Comparison of ENCODE assay signal across 24 cellular contexts in the genomic region with DNA sequence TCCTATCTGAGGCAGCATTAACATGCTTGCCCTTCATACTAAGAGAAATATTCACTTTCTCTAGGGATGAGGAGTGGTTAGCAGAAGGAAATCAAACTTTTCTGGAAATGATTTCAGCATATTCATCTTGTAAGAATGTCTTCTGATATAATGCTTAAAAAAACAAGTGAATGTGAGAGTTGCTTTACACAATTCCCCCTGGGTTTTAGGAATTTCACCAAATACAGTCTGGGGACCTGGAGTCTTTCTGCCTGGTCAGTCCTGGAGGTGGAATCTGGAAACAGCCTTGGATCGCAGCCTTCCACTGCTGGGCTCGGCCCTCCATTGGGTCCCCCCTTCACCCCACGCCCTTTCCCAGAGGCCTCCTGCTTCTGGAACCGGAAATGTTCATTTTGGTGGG.
DNase-seq lines count a peak whose midpoint lies in the region; ATAC-seq and TF ChIP-seq lines count a peak whose summit lies in the region.
"Had no signal": no experiment of that assay in that cellular context is flagged by ENCODE, and none has a peak within 500 bp of the region (broad histone marks: within the 10 kb centered on the region; RNA-seq: fewer than 3 reads in every experiment).

No MANE protein-coding gene starts in this region.

- no peaks in the 10 kb centered on the region for H3K27me3 ChIP-seq in body of pancreas
- H3K27me3 ChIP-seq in heart left ventricle: peaks cover 0 to 25% (median 0%) of the 10 kb centered on the region in 9 donors
- H3K27me3 ChIP-seq in MG63: no peaks in the 10 kb centered on the region
- no peaks in the 10 kb centered on the region for H3K27me3 ChIP-seq in CD4-positive, alpha-beta T cell (ENCODE audit: control insufficient read depth, insufficient read depth, low read length)

- peak; percentile 28 for DNase-seq in AG08395 (ENCODE audit: low spot score)
- no peak for DNase-seq in body of pancreas
- DNase-seq in heart left ventricle: peak in 4 of 5 donors; percentile 46 to 82 (median 58)
- DNase-seq in osteocyte (ENCODE audit: extremely low spot score, unreplicated experiment): no peak
- DNase-seq in occipital lobe (lab: John Stamatoyannopoulos, UW): no peak
- no peak for DNase-seq in MG63
- DNase-seq in stimulated activated naive CD8-positive, alpha-beta T cell treated with anti-CD3 and anti-CD28 coated beads, Interleukin-15, Interleukin-2, amounts not matched to agents 100 U/mL and 50 U/mL, for 24 hours: no peak
- no peak for DNase-seq in CD4-positive, alpha-beta T cell
- DNase-seq: activated CD4-positive, alpha-beta T cell treated with anti-CD3 and anti-CD28 coated beads, Interleukin-2, amount 10 ng/mL, durations not matched to agents 24 days and 14 days; CD4-positive, CD25-positive, alpha-beta regulatory T cell; foreskin keratinocyte; GF-D8; KBM-7; MV-4-11; NCI-H187; NCI-H226; SJCRH30; stimulated activated CD4-positive, alpha-beta T cell treated with anti-CD3 and anti-CD28 coated beads, Interleukin-12 subunit alpha, Interleukin-12 subunit beta, amount 100 ng/mL, for 4 hours; substantia nigra had no signal

- H3K4me3 ChIP-seq in body of pancreas (no peak overlapping the region), heart left ventricle (no peak overlapping the region), MG63 (no peak overlapping the region)
- H3K4me3 ChIP-seq: GM12878, SJCRH30 had no signal

- peaks cover 61% of the 10 kb centered on the region for H3K4me1 Mint-ChIP-seq in osteocyte (ENCODE audit: unreplicated experiment)
- no peaks in the 10 kb centered on the region for H3K4me1 Mint-ChIP-seq in CD4-positive, alpha-beta T cell (ENCODE audit: low read depth)
- H3K4me1 Mint-ChIP-seq: CD4-positive, CD25-positive, alpha-beta regulatory T cell had no signal

- no peaks in the 10 kb centered on the region for H3K36me3 Mint-ChIP-seq in osteocyte (ENCODE audit: unreplicated experiment)
- no peaks in the 10 kb centered on the region for H3K36me3 Mint-ChIP-seq in CD4-positive, alpha-beta T cell (ENCODE audit: low read depth)
- H3K36me3 Mint-ChIP-seq: activated naive CD8-positive, alpha-beta T cell; CD4-positive, CD25-positive, alpha-beta regulatory T cell; mesothelial cell of epicardium; natural killer cell treated with Interleukin-12 subunit alpha and Interleukin-12 subunit beta and Interleukin-15 and Interleukin-18, amount 100 ng/mL, for 72 hours had no signal

- H3K27me3 Mint-ChIP-seq in osteocyte (ENCODE audit: unreplicated experiment): no peaks in the 10 kb centered on the region
- H3K27me3 Mint-ChIP-seq in CD4-positive, alpha-beta T cell: peaks cover 5% of the 10 kb centered on the region
- H3K27me3 Mint-ChIP-seq: activated CD4-positive, alpha-beta T cell treated with anti-CD3 and anti-CD28 coated beads, Interleukin-2, amount 10 ng/mL, durations not matched to agents 24 days and 14 days; activated naive CD8-positive, alpha-beta T cell; CD4-positive, CD25-positive, alpha-beta regulatory T cell; dendritic cell treated with granulocyte-macrophage colony-stimulating factor and Interleukin-4, amounts not matched to agents 40 ng/mL and 50 ng/mL, for 4 days had no signal

- H3K27ac Mint-ChIP-seq in osteocyte (ENCODE audit: unreplicated experiment): peak overlapping the region; percentile 85
- no peak overlapping the region for H3K27ac Mint-ChIP-seq in CD4-positive, alpha-beta T cell
- H3K27ac Mint-ChIP-seq: activated CD4-positive, alpha-beta T cell treated with anti-CD3 and anti-CD28 coated beads, Interleukin-2, amount 10 ng/mL, durations not matched to agents 24 days and 14 days; activated naive CD8-positive, alpha-beta T cell; CD4-positive, CD25-positive, alpha-beta regulatory T cell; dendritic cell treated with granulocyte-macrophage colony-stimulating factor and Interleukin-4, amounts not matched to agents 40 ng/mL and 50 ng/mL, for 4 days; mesothelial cell of epicardium; natural killer cell treated with Interleukin-12 subunit alpha and Interleukin-12 subunit beta and Interleukin-15 and Interleukin-18, amount 100 ng/mL, for 72 hours had no signal

- CTCF ChIA-PET in CD4-positive, alpha-beta T cell (lab: Charles Lee): no interaction called here

- H3K9me3 ChIP-seq in body of pancreas (no peaks in the 10 kb centered on the region), heart left ventricle (no peaks in the 10 kb centered on the region), MG63 (no peaks in the 10 kb centered on the region)
- no peaks in the 10 kb centered on the region for H3K9me3 ChIP-seq in CD4-positive, alpha-beta T cell (ENCODE audit: control insufficient read depth, low read length)
- H3K9me3 ChIP-seq: SJCRH30 had no signal

- intact Hi-C loops in body of pancreas (cut with DNase I) (no loop called here), heart left ventricle (cut with DNase I) (no loop called here)
- intact Hi-C loops in CD4-positive, alpha-beta T cell (cut with DNase I, micrococcal nuclease): no loop called here

- no peak for TF ChIP-seq POLR2A in body of pancreas (IDR thresholded peaks at IDR 0.05)
- TF ChIP-seq POLR2A in heart left ventricle (IDR thresholded peaks at IDR 0.05): no peak

- TF ChIP-seq CTCF in body of pancreas (IDR thresholded peaks at IDR 0.05) (no peak), heart left ventricle (IDR thresholded peaks at IDR 0.05) (no peak), osteocyte (IDR thresholded peaks at IDR 0.05) (no peak)
- TF ChIP-seq CTCF in CD4-positive, alpha-beta T cell (IDR thresholded peaks at IDR 0.05): no peak

- H3K9me3 Mint-ChIP-seq in osteocyte (ENCODE audit: unreplicated experiment): no peaks in the 10 kb centered on the region
- H3K9me3 Mint-ChIP-seq in CD4-positive, alpha-beta T cell: no peaks in the 10 kb centered on the region
- H3K9me3 Mint-ChIP-seq: activated CD4-positive, alpha-beta T cell treated with anti-CD3 and anti-CD28 coated beads, Interleukin-2, amount 10 ng/mL, durations not matched to agents 24 days and 14 days; CD4-positive, CD25-positive, alpha-beta regulatory T cell; dendritic cell treated with granulocyte-macrophage colony-stimulating factor and Interleukin-4, amounts not matched to agents 40 ng/mL and 50 ng/mL, for 4 days; mesothelial cell of epicardium; natural killer cell treated with Interleukin-12 subunit alpha and Interleukin-12 subunit beta and Interleukin-15 and Interleukin-18, amount 100 ng/mL, for 72 hours had no signal

- no peak overlapping the region for H3K4me3 Mint-ChIP-seq in osteocyte (ENCODE audit: unreplicated experiment)
- no peak overlapping the region for H3K4me3 Mint-ChIP-seq in CD4-positive, alpha-beta T cell
- H3K4me3 Mint-ChIP-seq: activated CD4-positive, alpha-beta T cell treated with anti-CD3 and anti-CD28 coated beads, Interleukin-2, amount 10 ng/mL, durations not matched to agents 24 days and 14 days; activated naive CD8-positive, alpha-beta T cell; CD4-positive, CD25-positive, alpha-beta regulatory T cell; dendritic cell treated with granulocyte-macrophage colony-stimulating factor and Interleukin-4, amounts not matched to agents 40 ng/mL and 50 ng/mL, for 4 days; mesothelial cell of epicardium; natural killer cell treated with Interleukin-12 subunit alpha and Interleukin-12 subunit beta and Interleukin-15 and Interleukin-18, amount 100 ng/mL, for 72 hours had no signal

- 67 to 75% methylated on average over 4 of the region's 4 CpGs for WGBS in body of pancreas, 2 donors
- 45 to 60% (median 52%) methylated on average over 4 of the region's 4 CpGs for WGBS in heart left ventricle, 4 donors

- no peaks in the 10 kb centered on the region for H3K4me1 ChIP-seq in body of pancreas
- H3K4me1 ChIP-seq in heart left ventricle: peaks cover 0 to 22% (median 1%) of the 10 kb centered on the region in 12 donors
- H3K4me1 ChIP-seq: foreskin keratinocyte, SJCRH30 had no signal

- H3K27ac ChIP-seq in body of pancreas (no peak overlapping the region), heart left ventricle (peak overlapping the region in 7 of 12 donors; percentile 24 to 86 (median 61))
- H3K27ac ChIP-seq in CD4-positive, alpha-beta T cell (ENCODE audit: low read depth, low read length): no peak overlapping the region
- H3K27ac ChIP-seq: foreskin keratinocyte, SJCRH30 had no signal

- ATAC-seq in body of pancreas: peak; percentile 24
- peak; percentile 40 to 88 (median 85) for ATAC-seq in heart left ventricle
- ATAC-seq in stimulated activated naive CD8-positive, alpha-beta T cell treated with anti-CD3 and anti-CD28 coated beads, Interleukin-15, Interleukin-2, amounts not matched to agents 100 U/mL and 50 U/mL, for 24 hours: no peak
- ATAC-seq in CD4-positive, alpha-beta T cell (ENCODE audit: poor library complexity): no peak
- ATAC-seq: GM12878; natural killer cell treated with Interleukin-12 subunit alpha and Interleukin-12 subunit beta and Interleukin-15 and Interleukin-18, amount 100 ng/mL, for 72 hours had no signal

- POLR2A ChIA-PET in CD4-positive, alpha-beta T cell (lab: Charles Lee): no interaction called here

- H3K36me3 ChIP-seq in body of pancreas (replicated peaks in 1 of 2; ENCODE audit: insufficient read depth in 1 of 2, low read depth in 2 of 2) (no peaks in the 10 kb centered on the region), heart left ventricle (no peaks in the 10 kb centered on the region), MG63 (no peaks in the 10 kb centered on the region)
- H3K36me3 ChIP-seq: SJCRH30 had no signal

Comparison
In these comparisons a context has a peak if more than half of its experiments do, and no peak if none do; other contexts are left out.
1. DNase-seq: peak in AG08395 (single experiment) and heart left ventricle (4 of 5); none in body of pancreas (0 of 4), osteocyte (single experiment), occipital lobe (single experiment), MG63 (single experiment), stimulated activated naive CD8-positive, alpha-beta T cell treated with anti-CD3 and anti-CD28 coated beads, Interleukin-15, Interleukin-2, amounts not matched to agents 100 U/mL and 50 U/mL, for 24 hours (single experiment) and CD4-positive, alpha-beta T cell (0 of 10).
2. ATAC-seq: peak in body of pancreas (single experiment) and heart left ventricle (4 of 4); none in stimulated activated naive CD8-positive, alpha-beta T cell treated with anti-CD3 and anti-CD28 coated beads, Interleukin-15, Interleukin-2, amounts not matched to agents 100 U/mL and 50 U/mL, for 24 hours (single experiment) and CD4-positive, alpha-beta T cell (single experiment).
3. H3K27ac ChIP-seq: peak in heart left ventricle (7 of 12); none in body of pancreas (0 of 4) and CD4-positive, alpha-beta T cell (single experiment).